Comparison of ENCODE assay signal across 13 cellular contexts in the genomic region with DNA sequence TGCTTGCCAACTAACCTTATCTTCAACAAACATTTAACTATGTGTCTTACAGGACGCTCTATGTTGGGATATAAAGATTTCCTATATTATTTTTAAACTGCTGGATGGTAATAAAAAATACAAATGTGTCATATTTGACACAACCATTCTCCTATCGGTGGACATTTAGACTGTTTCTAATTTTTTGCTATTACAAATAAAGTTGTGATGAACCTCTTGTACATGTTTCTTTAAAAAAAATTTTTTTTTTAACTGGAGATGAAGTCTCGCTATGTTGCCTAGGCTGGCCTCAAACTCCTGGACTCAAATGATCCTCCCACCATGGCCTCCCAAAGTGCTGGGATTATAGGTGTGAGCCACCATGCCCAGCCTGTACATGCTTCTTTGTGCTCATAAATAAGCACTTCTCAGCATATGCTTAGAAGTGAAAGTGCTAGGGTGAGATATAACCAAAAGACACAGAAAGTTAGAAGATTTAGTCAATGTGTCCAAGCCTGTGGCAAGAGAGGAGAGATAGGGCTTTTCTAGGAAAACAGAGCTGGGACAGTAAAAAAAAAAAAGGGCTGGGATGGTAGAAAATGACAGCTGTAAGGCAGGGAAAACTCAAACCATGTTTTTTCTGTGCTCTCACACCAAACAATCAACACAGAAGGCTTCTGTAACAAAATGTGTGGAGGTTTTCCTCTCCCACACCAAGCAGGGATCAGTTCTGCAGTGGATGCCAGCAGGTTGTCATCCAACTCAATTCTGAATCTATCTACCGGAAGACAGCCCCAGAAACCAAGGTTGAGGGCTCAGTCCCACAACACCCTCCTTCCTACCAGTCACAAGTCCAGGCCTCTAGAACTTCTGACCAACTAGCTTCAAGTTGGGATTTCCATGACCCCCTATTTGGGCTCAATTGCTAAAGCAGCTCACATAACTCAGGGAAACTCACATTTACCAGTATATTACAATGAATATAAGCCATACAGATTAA.
DNase-seq lines count a peak whose midpoint lies in the region; ATAC-seq and TF ChIP-seq lines count a peak whose summit lies in the region.
"Had no signal": no experiment of that assay in that cellular context is flagged by ENCODE, and none has a peak within 500 bp of the region (broad histone marks: within the 10 kb centered on the region; RNA-seq: fewer than 3 reads in every experiment).

No MANE protein-coding gene starts in this region.

- POLR2A ChIA-PET in activated naive CD8-positive, alpha-beta T cell treated with anti-CD3 and anti-CD28 coated beads, Interleukin-2, amount 10 ng/mL, durations not matched to agents 7 days and 5 days (lab: Charles Lee), result no interaction called here

- no peak for ATAC-seq in activated naive CD8-positive, alpha-beta T cell treated with anti-CD3 and anti-CD28 coated beads, Interleukin-2, amount 10 ng/mL, durations not matched to agents 7 days and 5 days (ENCODE audit: low read depth)
- no peak for ATAC-seq in GM18868 (IDR thresholded peaks at IDR 0.05; ENCODE audit: unreplicated experiment)
- ATAC-seq: effector memory CD8-positive, alpha-beta T cell had no signal

- H3K27ac Mint-ChIP-seq in activated naive CD4-positive, alpha-beta T cell treated with anti-CD3 and anti-CD28 coated beads, Interleukin-2, amount 50 U/mL, for 24 hours, result peak overlapping the region; percentile 76
- H3K27ac Mint-ChIP-seq in activated naive CD8-positive, alpha-beta T cell treated with anti-CD3 and anti-CD28 coated beads, Interleukin-2, amount 10 ng/mL, durations not matched to agents 7 days and 5 days, result peak overlapping the region; percentile 24
- peak overlapping the region; percentile 98 for H3K27ac Mint-ChIP-seq in type B pancreatic cell

- DNase-seq in activated naive CD4-positive, alpha-beta T cell treated with Interleukin-2 at 50 U/mL for 16 hours, result no peak
- DNase-seq in activated naive CD8-positive, alpha-beta T cell treated with anti-CD3 and anti-CD28 coated beads, Interleukin-2, amount 10 ng/mL, durations not matched to agents 7 days and 5 days, result no peak
- DNase-seq in myocyte (ENCODE audit: low read depth) (peak; percentile 9), type B pancreatic cell (ENCODE audit: extremely low spot score, unreplicated experiment) (no peak), HK-2 (ENCODE audit: unreplicated experiment) (no peak), NCI-H1417 treated with DMSO at 0.1 percent for 48 hours (lab: John Stamatoyannopoulos, UW) (no peak)
- DNase-seq: amniotic stem cell; effector memory CD8-positive, alpha-beta T cell; head of caudate nucleus; posterior cingulate gyrus; stimulated activated CD4-positive, alpha-beta T cell treated with anti-CD3 and anti-CD28 coated beads, Interleukin-4, amount 100 ng/mL, for 24 hours had no signal

- TF ChIP-seq CTCF in type B pancreatic cell (conservative IDR thresholded peaks at IDR 0.05), result no peak

- no peaks in the 10 kb centered on the region for H3K9me3 Mint-ChIP-seq in activated naive CD4-positive, alpha-beta T cell treated with anti-CD3 and anti-CD28 coated beads, Interleukin-2, amount 50 U/mL, for 24 hours
- H3K9me3 Mint-ChIP-seq in activated naive CD8-positive, alpha-beta T cell treated with anti-CD3 and anti-CD28 coated beads, Interleukin-2, amount 10 ng/mL, durations not matched to agents 7 days and 5 days, result no peaks in the 10 kb centered on the region
- H3K9me3 Mint-ChIP-seq in type B pancreatic cell, result peaks cover 11% of the 10 kb centered on the region
- H3K9me3 Mint-ChIP-seq: effector memory CD8-positive, alpha-beta T cell had no signal

- H3K27me3 Mint-ChIP-seq in activated naive CD4-positive, alpha-beta T cell treated with anti-CD3 and anti-CD28 coated beads, Interleukin-2, amount 50 U/mL, for 24 hours, result no peaks in the 10 kb centered on the region
- H3K27me3 Mint-ChIP-seq in activated naive CD8-positive, alpha-beta T cell treated with anti-CD3 and anti-CD28 coated beads, Interleukin-2, amount 10 ng/mL, durations not matched to agents 7 days and 5 days, result no peaks in the 10 kb centered on the region
- H3K27me3 Mint-ChIP-seq in type B pancreatic cell, result no peaks in the 10 kb centered on the region
- H3K27me3 Mint-ChIP-seq: effector memory CD8-positive, alpha-beta T cell had no signal

- peaks cover 8% of the 10 kb centered on the region for H3K36me3 Mint-ChIP-seq in activated naive CD4-positive, alpha-beta T cell treated with anti-CD3 and anti-CD28 coated beads, Interleukin-2, amount 50 U/mL, for 24 hours
- peaks cover 2% of the 10 kb centered on the region for H3K36me3 Mint-ChIP-seq in activated naive CD8-positive, alpha-beta T cell treated with anti-CD3 and anti-CD28 coated beads, Interleukin-2, amount 10 ng/mL, durations not matched to agents 7 days and 5 days
- H3K36me3 Mint-ChIP-seq in type B pancreatic cell, result peaks cover 20% of the 10 kb centered on the region

- H3K4me1 Mint-ChIP-seq in activated naive CD4-positive, alpha-beta T cell treated with anti-CD3 and anti-CD28 coated beads, Interleukin-2, amount 50 U/mL, for 24 hours, result peaks cover 54% of the 10 kb centered on the region
- peaks cover 31% of the 10 kb centered on the region for H3K4me1 Mint-ChIP-seq in activated naive CD8-positive, alpha-beta T cell treated with anti-CD3 and anti-CD28 coated beads, Interleukin-2, amount 10 ng/mL, durations not matched to agents 7 days and 5 days
- peaks cover 47% of the 10 kb centered on the region for H3K4me1 Mint-ChIP-seq in type B pancreatic cell (ENCODE audit: unreplicated experiment)

- H3K4me3 Mint-ChIP-seq in activated naive CD4-positive, alpha-beta T cell treated with anti-CD3 and anti-CD28 coated beads, Interleukin-2, amount 50 U/mL, for 24 hours, result no peak overlapping the region
- H3K4me3 Mint-ChIP-seq in activated naive CD8-positive, alpha-beta T cell treated with anti-CD3 and anti-CD28 coated beads, Interleukin-2, amount 10 ng/mL, durations not matched to agents 7 days and 5 days, result no peak overlapping the region
- peak overlapping the region; percentile 64 for H3K4me3 Mint-ChIP-seq in type B pancreatic cell
- H3K4me3 Mint-ChIP-seq: effector memory CD8-positive, alpha-beta T cell had no signal

Comparison
In these comparisons a context has a peak if more than half of its experiments do, and no peak if none do; other contexts are left out.
1. H3K27ac Mint-ChIP-seq: peak in every context shown above with its lines; median percentile 98 in type B pancreatic cell; 76 in activated naive CD4-positive, alpha-beta T cell treated with anti-CD3 and anti-CD28 coated beads, Interleukin-2, amount 50 U/mL, for 24 hours; 24 in activated naive CD8-positive, alpha-beta T cell treated with anti-CD3 and anti-CD28 coated beads, Interleukin-2, amount 10 ng/mL, durations not matched to agents 7 days and 5 days.